1 cellular context compared by ENCODE assay signal in the genomic region with DNA sequence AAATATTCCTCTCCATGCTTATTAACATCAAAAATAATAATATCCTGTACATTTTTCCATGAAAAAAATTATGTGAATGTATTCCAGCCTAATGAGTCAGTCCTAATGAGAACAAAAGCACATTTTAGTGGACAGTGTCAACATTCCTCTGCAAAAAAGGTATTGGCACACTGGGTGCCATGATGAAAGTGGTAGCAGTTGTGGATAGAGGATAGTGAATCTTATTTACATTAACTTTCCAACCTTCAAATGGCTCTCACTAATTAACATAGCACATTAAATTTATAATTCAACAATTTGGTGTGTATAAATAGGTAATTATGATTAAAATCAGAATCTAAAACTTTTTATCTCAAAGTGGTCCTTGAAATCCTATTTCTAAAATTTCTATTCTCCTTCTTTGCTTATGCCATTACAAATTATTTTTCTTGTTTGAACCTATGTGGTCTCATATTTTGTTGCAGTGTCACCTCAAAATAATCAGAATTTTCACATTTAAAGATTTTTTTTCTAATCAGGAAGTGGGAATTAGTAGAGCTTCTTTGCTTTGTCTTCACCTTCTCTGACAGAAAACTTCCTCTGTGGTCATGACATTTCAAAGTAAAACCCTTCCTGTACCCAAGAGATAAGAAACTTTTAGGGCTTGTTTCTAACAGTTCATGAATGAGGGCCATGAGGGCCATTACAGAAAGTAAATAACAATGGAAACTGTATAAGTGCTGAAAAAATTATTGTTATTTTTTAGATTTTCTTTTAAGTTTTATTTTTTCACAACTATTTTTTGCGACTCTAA.
TF ChIP-seq lines count a peak whose summit lies in the region.

No MANE protein-coding gene starts in this region.

TF ChIP-seq in K562, 482 proteins besides CTCF, POLR2A, EP300 and RAD21 (continues in another document):
- TF ChIP-seq, protein P1, sequence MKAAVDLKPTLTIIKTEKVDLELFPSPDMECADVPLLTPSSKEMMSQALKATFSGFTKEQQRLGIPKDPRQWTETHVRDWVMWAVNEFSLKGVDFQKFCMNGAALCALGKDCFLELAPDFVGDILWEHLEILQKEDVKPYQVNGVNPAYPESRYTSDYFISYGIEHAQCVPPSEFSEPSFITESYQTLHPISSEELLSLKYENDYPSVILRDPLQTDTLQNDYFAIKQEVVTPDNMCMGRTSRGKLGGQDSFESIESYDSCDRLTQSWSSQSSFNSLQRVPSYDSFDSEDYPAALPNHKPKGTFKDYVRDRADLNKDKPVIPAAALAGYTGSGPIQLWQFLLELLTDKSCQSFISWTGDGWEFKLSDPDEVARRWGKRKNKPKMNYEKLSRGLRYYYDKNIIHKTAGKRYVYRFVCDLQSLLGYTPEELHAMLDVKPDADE (conservative IDR thresholded peaks at IDR 0.05; ENCODE audit: control insufficient read depth, low read depth, low read length): no peak
- TF ChIP-seq RBM14 (IDR thresholded peaks at IDR 0.05; ENCODE audit: borderline replicate concordance, insufficient read depth, low read depth, low read length): no peak
- TF ChIP-seq, protein P2, sequence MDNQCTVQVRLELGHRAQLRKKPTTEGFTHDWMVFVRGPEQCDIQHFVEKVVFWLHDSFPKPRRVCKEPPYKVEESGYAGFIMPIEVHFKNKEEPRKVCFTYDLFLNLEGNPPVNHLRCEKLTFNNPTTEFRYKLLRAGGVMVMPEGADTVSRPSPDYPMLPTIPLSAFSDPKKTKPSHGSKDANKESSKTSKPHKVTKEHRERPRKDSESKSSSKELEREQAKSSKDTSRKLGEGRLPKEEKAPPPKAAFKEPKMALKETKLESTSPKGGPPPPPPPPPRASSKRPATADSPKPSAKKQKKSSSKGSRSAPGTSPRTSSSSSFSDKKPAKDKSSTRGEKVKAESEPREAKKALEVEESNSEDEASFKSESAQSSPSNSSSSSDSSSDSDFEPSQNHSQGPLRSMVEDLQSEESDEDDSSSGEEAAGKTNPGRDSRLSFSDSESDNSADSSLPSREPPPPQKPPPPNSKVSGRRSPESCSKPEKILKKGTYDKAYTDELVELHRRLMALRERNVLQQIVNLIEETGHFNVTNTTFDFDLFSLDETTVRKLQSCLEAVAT (IDR thresholded peaks at IDR 0.05): peak in 1 of 2 experiments; percentile 56; a peak in 1 of 4 replicates
- TF ChIP-seq NUFIP1 (IDR thresholded peaks at IDR 0.05; ENCODE audit: partially characterized antibody): no peak
- TF ChIP-seq, protein P3, sequence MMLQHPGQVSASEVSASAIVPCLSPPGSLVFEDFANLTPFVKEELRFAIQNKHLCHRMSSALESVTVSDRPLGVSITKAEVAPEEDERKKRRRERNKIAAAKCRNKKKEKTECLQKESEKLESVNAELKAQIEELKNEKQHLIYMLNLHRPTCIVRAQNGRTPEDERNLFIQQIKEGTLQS (IDR thresholded peaks at IDR 0.05): peak; percentile 43; the same call in 1 of the 2 replicates
- TF ChIP-seq, protein P3 (CRISPR knock-in tag; conservative IDR thresholded peaks at IDR 0.05): no peak
- TF ChIP-seq, protein P4, sequence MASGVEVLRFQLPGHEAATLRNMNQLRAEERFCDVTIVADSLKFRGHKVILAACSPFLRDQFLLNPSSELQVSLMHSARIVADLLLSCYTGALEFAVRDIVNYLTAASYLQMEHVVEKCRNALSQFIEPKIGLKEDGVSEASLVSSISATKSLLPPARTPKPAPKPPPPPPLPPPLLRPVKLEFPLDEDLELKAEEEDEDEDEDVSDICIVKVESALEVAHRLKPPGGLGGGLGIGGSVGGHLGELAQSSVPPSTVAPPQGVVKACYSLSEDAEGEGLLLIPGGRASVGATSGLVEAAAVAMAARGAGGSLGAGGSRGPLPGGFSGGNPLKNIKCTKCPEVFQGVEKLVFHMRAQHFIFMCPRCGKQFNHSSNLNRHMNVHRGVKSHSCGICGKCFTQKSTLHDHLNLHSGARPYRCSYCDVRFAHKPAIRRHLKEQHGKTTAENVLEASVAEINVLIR (CRISPR knock-in tag; IDR thresholded peaks at IDR 0.05): no peak
- TF ChIP-seq HNRNPH1 (optimal IDR thresholded peaks at IDR 0.05; ENCODE audit: low read depth, low read length): no peak
- TF ChIP-seq SRF (CRISPR knock-in tag; IDR thresholded peaks at IDR 0.05): no peak
- TF ChIP-seq, protein P5, sequence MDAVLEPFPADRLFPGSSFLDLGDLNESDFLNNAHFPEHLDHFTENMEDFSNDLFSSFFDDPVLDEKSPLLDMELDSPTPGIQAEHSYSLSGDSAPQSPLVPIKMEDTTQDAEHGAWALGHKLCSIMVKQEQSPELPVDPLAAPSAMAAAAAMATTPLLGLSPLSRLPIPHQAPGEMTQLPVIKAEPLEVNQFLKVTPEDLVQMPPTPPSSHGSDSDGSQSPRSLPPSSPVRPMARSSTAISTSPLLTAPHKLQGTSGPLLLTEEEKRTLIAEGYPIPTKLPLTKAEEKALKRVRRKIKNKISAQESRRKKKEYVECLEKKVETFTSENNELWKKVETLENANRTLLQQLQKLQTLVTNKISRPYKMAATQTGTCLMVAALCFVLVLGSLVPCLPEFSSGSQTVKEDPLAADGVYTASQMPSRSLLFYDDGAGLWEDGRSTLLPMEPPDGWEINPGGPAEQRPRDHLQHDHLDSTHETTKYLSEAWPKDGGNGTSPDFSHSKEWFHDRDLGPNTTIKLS (IDR thresholded peaks at IDR 0.05; ENCODE audit: borderline replicate concordance, low read depth): no peak
- peak; percentile 19; the same call in 1 of the 2 replicates for TF ChIP-seq CXXC5 (CRISPR knock-in tag; IDR thresholded peaks at IDR 0.05)
- TF ChIP-seq TARDBP (IDR thresholded peaks at IDR 0.05): no peak
- peak; percentile 76; the same call in 1 of the 2 replicates for TF ChIP-seq ZNF766 (CRISPR knock-in tag; conservative IDR thresholded peaks at IDR 0.05)
- TF ChIP-seq, protein P6, sequence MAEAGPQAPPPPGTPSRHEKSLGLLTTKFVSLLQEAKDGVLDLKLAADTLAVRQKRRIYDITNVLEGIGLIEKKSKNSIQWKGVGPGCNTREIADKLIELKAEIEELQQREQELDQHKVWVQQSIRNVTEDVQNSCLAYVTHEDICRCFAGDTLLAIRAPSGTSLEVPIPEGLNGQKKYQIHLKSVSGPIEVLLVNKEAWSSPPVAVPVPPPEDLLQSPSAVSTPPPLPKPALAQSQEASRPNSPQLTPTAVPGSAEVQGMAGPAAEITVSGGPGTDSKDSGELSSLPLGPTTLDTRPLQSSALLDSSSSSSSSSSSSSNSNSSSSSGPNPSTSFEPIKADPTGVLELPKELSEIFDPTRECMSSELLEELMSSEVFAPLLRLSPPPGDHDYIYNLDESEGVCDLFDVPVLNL (CRISPR knock-in tag; IDR thresholded peaks at IDR 0.05; ENCODE audit: low read depth): no peak
- TF ChIP-seq ATF7 (IDR thresholded peaks at IDR 0.05): no peak
- peak; percentile 92 to 96 for TF ChIP-seq RCOR1 (IDR thresholded peaks at IDR 0.05; ENCODE audit: borderline replicate concordance in 1 of 2, low read depth in 2 of 2, low read length in 2 of 2)
- no peak for TF ChIP-seq WHSC1 (IDR thresholded peaks at IDR 0.05; ENCODE audit: low read length)
- no peak for TF ChIP-seq ZNF282 (CRISPR knock-in tag; IDR thresholded peaks at IDR 0.05)
- no peak for TF ChIP-seq IRF2 (CRISPR knock-in tag; IDR thresholded peaks at IDR 0.05)
- TF ChIP-seq SAFB (IDR thresholded peaks at IDR 0.05; ENCODE audit: borderline replicate concordance, low read depth, low read length): no peak
- no peak for TF ChIP-seq FOXJ3 (CRISPR knock-in tag; IDR thresholded peaks at IDR 0.05)
- TF ChIP-seq NCOR1 (IDR thresholded peaks at IDR 0.05): peak; percentile 90
- TF ChIP-seq, protein P7, sequence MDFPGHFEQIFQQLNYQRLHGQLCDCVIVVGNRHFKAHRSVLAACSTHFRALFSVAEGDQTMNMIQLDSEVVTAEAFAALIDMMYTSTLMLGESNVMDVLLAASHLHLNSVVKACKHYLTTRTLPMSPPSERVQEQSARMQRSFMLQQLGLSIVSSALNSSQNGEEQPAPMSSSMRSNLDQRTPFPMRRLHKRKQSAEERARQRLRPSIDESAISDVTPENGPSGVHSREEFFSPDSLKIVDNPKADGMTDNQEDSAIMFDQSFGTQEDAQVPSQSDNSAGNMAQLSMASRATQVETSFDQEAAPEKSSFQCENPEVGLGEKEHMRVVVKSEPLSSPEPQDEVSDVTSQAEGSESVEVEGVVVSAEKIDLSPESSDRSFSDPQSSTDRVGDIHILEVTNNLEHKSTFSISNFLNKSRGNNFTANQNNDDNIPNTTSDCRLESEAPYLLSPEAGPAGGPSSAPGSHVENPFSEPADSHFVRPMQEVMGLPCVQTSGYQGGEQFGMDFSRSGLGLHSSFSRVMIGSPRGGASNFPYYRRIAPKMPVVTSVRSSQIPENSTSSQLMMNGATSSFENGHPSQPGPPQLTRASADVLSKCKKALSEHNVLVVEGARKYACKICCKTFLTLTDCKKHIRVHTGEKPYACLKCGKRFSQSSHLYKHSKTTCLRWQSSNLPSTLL (IDR thresholded peaks at IDR 0.05): no peak
- no peak for TF ChIP-seq PYGO2 (tag; IDR thresholded peaks at IDR 0.05)
- no peak for TF ChIP-seq PHF20 (IDR thresholded peaks at IDR 0.05; ENCODE audit: partially characterized antibody)
- no peak for TF ChIP-seq ZNF324 (CRISPR knock-in tag; IDR thresholded peaks at IDR 0.05)
- TF ChIP-seq ZNF133 (CRISPR knock-in tag; IDR thresholded peaks at IDR 0.05): no peak
- TF ChIP-seq, protein P8, sequence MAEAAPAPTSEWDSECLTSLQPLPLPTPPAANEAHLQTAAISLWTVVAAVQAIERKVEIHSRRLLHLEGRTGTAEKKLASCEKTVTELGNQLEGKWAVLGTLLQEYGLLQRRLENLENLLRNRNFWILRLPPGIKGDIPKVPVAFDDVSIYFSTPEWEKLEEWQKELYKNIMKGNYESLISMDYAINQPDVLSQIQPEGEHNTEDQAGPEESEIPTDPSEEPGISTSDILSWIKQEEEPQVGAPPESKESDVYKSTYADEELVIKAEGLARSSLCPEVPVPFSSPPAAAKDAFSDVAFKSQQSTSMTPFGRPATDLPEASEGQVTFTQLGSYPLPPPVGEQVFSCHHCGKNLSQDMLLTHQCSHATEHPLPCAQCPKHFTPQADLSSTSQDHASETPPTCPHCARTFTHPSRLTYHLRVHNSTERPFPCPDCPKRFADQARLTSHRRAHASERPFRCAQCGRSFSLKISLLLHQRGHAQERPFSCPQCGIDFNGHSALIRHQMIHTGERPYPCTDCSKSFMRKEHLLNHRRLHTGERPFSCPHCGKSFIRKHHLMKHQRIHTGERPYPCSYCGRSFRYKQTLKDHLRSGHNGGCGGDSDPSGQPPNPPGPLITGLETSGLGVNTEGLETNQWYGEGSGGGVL (CRISPR knock-in tag; IDR thresholded peaks at IDR 0.05): no peak
- TF ChIP-seq FUS (optimal IDR thresholded peaks at IDR 0.05; ENCODE audit: low read depth, low read length): no peak
- no peak for TF ChIP-seq RFX7 (CRISPR knock-in tag; IDR thresholded peaks at IDR 0.05)
- TF ChIP-seq, protein P9, sequence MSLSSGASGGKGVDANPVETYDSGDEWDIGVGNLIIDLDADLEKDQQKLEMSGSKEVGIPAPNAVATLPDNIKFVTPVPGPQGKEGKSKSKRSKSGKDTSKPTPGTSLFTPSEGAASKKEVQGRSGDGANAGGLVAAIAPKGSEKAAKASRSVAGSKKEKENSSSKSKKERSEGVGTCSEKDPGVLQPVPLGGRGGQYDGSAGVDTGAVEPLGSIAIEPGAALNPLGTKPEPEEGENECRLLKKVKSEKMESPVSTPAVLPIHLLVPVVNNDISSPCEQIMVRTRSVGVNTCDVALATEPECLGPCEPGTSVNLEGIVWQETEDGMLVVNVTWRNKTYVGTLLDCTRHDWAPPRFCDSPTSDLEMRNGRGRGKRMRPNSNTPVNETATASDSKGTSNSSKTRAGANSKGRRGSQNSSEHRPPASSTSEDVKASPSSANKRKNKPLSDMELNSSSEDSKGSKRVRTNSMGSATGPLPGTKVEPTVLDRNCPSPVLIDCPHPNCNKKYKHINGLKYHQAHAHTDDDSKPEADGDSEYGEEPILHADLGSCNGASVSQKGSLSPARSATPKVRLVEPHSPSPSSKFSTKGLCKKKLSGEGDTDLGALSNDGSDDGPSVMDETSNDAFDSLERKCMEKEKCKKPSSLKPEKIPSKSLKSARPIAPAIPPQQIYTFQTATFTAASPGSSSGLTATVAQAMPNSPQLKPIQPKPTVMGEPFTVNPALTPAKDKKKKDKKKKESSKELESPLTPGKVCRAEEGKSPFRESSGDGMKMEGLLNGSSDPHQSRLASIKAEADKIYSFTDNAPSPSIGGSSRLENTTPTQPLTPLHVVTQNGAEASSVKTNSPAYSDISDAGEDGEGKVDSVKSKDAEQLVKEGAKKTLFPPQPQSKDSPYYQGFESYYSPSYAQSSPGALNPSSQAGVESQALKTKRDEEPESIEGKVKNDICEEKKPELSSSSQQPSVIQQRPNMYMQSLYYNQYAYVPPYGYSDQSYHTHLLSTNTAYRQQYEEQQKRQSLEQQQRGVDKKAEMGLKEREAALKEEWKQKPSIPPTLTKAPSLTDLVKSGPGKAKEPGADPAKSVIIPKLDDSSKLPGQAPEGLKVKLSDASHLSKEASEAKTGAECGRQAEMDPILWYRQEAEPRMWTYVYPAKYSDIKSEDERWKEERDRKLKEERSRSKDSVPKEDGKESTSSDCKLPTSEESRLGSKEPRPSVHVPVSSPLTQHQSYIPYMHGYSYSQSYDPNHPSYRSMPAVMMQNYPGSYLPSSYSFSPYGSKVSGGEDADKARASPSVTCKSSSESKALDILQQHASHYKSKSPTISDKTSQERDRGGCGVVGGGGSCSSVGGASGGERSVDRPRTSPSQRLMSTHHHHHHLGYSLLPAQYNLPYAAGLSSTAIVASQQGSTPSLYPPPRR (CRISPR knock-in tag; IDR thresholded peaks at IDR 0.05; ENCODE audit: borderline replicate concordance): no peak
- no peak for TF ChIP-seq FOXP1 (CRISPR knock-in tag; IDR thresholded peaks at IDR 0.05)
- TF ChIP-seq POLR3A (IDR thresholded peaks at IDR 0.05; ENCODE audit: borderline replicate concordance, extremely low read depth, insufficient read depth, insufficient read length): no peak
- TF ChIP-seq ZFP1 (CRISPR knock-in tag; IDR thresholded peaks at IDR 0.05): no peak
- no peak for TF ChIP-seq ZNF408 (CRISPR knock-in tag; IDR thresholded peaks at IDR 0.05; ENCODE audit: low read depth)
- TF ChIP-seq MTF1 (CRISPR knock-in tag; IDR thresholded peaks at IDR 0.05; ENCODE audit: borderline replicate concordance): no peak
- TF ChIP-seq, protein P10, sequence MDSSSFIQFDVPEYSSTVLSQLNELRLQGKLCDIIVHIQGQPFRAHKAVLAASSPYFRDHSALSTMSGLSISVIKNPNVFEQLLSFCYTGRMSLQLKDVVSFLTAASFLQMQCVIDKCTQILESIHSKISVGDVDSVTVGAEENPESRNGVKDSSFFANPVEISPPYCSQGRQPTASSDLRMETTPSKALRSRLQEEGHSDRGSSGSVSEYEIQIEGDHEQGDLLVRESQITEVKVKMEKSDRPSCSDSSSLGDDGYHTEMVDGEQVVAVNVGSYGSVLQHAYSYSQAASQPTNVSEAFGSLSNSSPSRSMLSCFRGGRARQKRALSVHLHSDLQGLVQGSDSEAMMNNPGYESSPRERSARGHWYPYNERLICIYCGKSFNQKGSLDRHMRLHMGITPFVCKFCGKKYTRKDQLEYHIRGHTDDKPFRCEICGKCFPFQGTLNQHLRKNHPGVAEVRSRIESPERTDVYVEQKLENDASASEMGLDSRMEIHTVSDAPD (CRISPR knock-in tag; IDR thresholded peaks at IDR 0.05): no peak
- no peak for TF ChIP-seq RB1 (IDR thresholded peaks at IDR 0.05; ENCODE audit: low read depth)
